ENCODE assay signal across 12 cellular contexts in the genomic region with DNA sequence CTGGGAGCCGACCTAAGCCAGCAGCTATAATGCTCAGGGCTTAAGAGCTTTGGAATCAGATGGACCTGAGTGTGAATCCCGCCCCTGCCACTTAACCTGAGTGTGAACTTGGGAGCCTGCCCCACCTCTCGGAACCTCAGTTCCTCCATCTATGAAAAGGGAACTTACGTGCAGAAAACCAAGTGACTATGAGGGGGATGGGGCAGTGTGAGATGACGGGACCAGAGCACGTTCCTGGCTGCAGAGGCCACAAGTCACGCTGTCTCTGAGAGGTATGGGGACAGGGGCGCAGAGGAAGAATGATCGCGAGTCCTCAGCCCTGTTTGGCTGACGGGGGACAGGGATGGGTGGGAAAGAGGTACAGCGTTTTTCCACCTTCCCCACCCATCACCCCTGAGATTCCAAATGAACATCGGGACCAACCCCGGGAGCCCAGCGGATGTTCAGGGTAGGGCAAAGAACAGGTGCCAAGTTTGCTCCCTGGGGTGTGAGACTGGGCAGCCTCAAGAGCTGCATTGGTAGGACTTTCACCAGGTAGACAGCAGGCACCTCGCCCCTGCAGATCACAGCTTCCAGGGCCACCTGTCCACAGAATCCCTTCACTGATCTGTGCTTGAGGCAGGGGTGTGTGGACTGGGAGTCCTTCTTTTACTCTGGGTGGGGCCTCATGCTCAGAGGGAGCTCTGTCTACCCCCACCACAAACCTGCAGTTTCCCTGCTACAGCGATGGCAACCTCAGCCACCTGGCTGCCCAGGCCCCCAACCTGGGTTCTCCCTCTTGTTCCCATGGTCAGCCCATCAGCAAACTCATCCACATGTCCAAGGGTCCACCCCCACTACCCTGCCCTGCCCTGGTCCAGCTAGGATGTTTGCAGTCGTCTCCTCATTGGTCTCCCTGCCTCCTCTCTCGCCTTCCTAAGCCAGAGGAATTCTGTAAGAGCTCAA.
DNase-seq lines count a peak whose midpoint lies in the region; ATAC-seq, FAIRE-seq and TF ChIP-seq lines count a peak whose summit lies in the region.
"Had no signal": no experiment of that assay in that cellular context is flagged by ENCODE, and none has a peak within 500 bp of the region (broad histone marks: within the 10 kb centered on the region; RNA-seq: fewer than 3 reads in every experiment).

No MANE protein-coding gene starts in this region.

- no peak for TF ChIP-seq RAD21 in IMR-90 (IDR thresholded peaks at IDR 0.05; ENCODE audit: low read length)

- no peak overlapping the region for H3K23ac ChIP-seq in IMR-90 (ENCODE audit: low read depth, low read length)

- H3K18ac ChIP-seq in IMR-90 (ENCODE audit: low read depth, low read length), result no peak overlapping the region

- H2BK15ac ChIP-seq in IMR-90 (ENCODE audit: low read depth, low read length), result peak overlapping the region; percentile 22; the same call in 1 of the 3 replicates

- TF ChIP-seq POLR2A in IMR-90 (IDR thresholded peaks at IDR 0.05; ENCODE audit: low read depth, low read length) (no peak), sigmoid colon (IDR thresholded peaks at IDR 0.05) (no peak)

- H3K9me1 ChIP-seq in IMR-90 (ENCODE audit: insufficient read depth, low read length), result peaks cover 4% of the 10 kb centered on the region; the same call in 1 of the 2 replicates

- H3K4ac ChIP-seq in IMR-90 (ENCODE audit: low read depth, low read length), result peak overlapping the region; percentile 9; the same call in 1 of the 2 replicates

- TF ChIP-seq EP300 in sigmoid colon (IDR thresholded peaks at IDR 0.05), result no peak

- H2AFZ ChIP-seq in IMR-90 (replicated peaks; ENCODE audit: low read length, poor library complexity) (no peak overlapping the region), OCI-LY3 (ENCODE audit: low read depth, low read length) (peak overlapping the region; percentile 88)

- H4K20me1 ChIP-seq in IMR-90 (ENCODE audit: insufficient read depth, low read length), result no peaks in the 10 kb centered on the region
- H4K20me1 ChIP-seq in OCI-LY3 (ENCODE audit: insufficient read depth, low read length), result no peaks in the 10 kb centered on the region

- H3K79me1 ChIP-seq in IMR-90 (ENCODE audit: low read depth in 1 of 2, low read length in 2 of 2), result no peaks in the 10 kb centered on the region

- H3K56ac ChIP-seq in IMR-90 (ENCODE audit: extremely low read depth, insufficient read depth, low read length), result no peak overlapping the region

- H3K9ac ChIP-seq in IMR-90 (ENCODE audit: low read depth, low read length), result no peak overlapping the region
- H3K9ac ChIP-seq in OCI-LY3 (ENCODE audit: low read length), result peak overlapping the region; percentile 28; the same call in 1 of the 2 replicates
- H3K9ac ChIP-seq in kidney (ENCODE audit: low read length in 2 of 2), result no peak overlapping the region

- ATAC-seq in IMR-90 (ENCODE audit: low read depth) (no peak), HG02938 (IDR thresholded peaks at IDR 0.05; ENCODE audit: unreplicated experiment) (no peak), HG03378 (IDR thresholded peaks at IDR 0.05; ENCODE audit: unreplicated experiment) (no peak)

- no peak overlapping the region for H3K14ac ChIP-seq in IMR-90 (replicated peaks; ENCODE audit: low read depth, low read length)

- no peak overlapping the region for H4K91ac ChIP-seq in IMR-90 (ENCODE audit: insufficient read depth, low read depth, low read length)

- intact Hi-C loops in IMR-90 (cut with micrococcal nuclease) (no loop called here), kidney (cut with DNase I) (loop anchor here (10.0 kb wide), 1 partner anchor 52 kb away; no protein-coding TSS in a partner anchor), sigmoid colon (cut with DNase I) (no loop called here)

- no peaks in the 10 kb centered on the region for H3K79me2 ChIP-seq in OCI-LY3 (ENCODE audit: low read length)

- no peaks in the 10 kb centered on the region for H3K9me3 ChIP-seq in IMR-90 (ENCODE audit: control insufficient read depth, insufficient read depth, low read length)
- no peaks in the 10 kb centered on the region for H3K9me3 ChIP-seq in OCI-LY3 (ENCODE audit: insufficient read depth, low read length)
- H3K9me3 ChIP-seq in kidney (ENCODE audit: control insufficient read depth in 1 of 2, low read length in 2 of 2), result no peaks in the 10 kb centered on the region
- no peaks in the 10 kb centered on the region for H3K9me3 ChIP-seq in sigmoid colon
- H3K9me3 ChIP-seq: pancreas had no signal

- no peaks in the 10 kb centered on the region; the same call in 1 of the 2 replicates for H3K4me1 ChIP-seq in IMR-90 (ENCODE audit: control insufficient read depth, insufficient read depth, low read length)
- peaks cover 16% of the 10 kb centered on the region for H3K4me1 ChIP-seq in OCI-LY3 (ENCODE audit: low read length)
- peaks cover 0 to 5% of the 10 kb centered on the region in 2 donors for H3K4me1 ChIP-seq in kidney (ENCODE audit: control insufficient read depth in 1 of 2, insufficient read depth in 1 of 2, low read depth in 1 of 2, low read length in 2 of 2)
- peaks cover 0 to 22% (median 16%) of the 10 kb centered on the region in 4 donors for H3K4me1 ChIP-seq in sigmoid colon

- dilution Hi-C loops in IMR-90 (cut with HindIII; ENCODE audit: low sequenced_read_pairs, unreplicated experiment), result no loop called here

- H4K8ac ChIP-seq in IMR-90 (ENCODE audit: low read depth in 2 of 2, low read length in 2 of 2), result no peak overlapping the region

- in situ Hi-C loops in IMR-90 (cut with MboI; ENCODE audit: low sequenced_read_pairs), result no loop called here

- POLR2A ChIA-PET in IMR-90 (lab: Charles Lee; ENCODE audit: unreplicated experiment), result interaction anchor here (0.6 to 0.7 kb wide), 2 partner anchors 29 to 79 kb away, joined by 3 to 4 read pairs; no protein-coding TSS in a partner anchor

- WGBS in IMR-90 (ENCODE audit: extremely low coverage in 2 of 2, insufficient read length in 1 of 2), 2 experiments, result 96% methylated on average over 4 of the region's 19 CpGs; no CpG with 5 or more reads in 1 of the 2 experiments
- WGBS in sigmoid colon, 2 donors, result 61 to 75% methylated on average over 19 of the region's 19 CpGs

- DNase-seq in IMR-90, result no peak
- peak; percentile 58 for DNase-seq in kidney
- peak; percentile 73 for DNase-seq in sigmoid colon
- DNase-seq in OCI-M2 (lab: John Stamatoyannopoulos, UW; ENCODE audit: unreplicated experiment), result no peak
- DNase-seq: activated gamma-delta T cell; CD8-positive, alpha-beta memory T cell; NCI-H1436 treated with DMSO at 0.1 percent for 48 hours; NCI-H82; pancreas had no signal

- H4K5ac ChIP-seq in IMR-90 (ENCODE audit: low read depth, low read length), result no peak overlapping the region

- FAIRE-seq in kidney (lab: Jason Lieb, UNC), result no peak
- FAIRE-seq: pancreas had no signal

- H2AK9ac ChIP-seq in IMR-90 (replicated peaks; ENCODE audit: low read depth, low read length, poor library complexity), result no peak overlapping the region

- H2BK20ac ChIP-seq in IMR-90 (ENCODE audit: low read depth, low read length), result no peak overlapping the region

- BruUV-seq in IMR-90 (replicated peaks; lab: Mats Ljungman, UMichigan), result no TSS peak

- H3K36me3 ChIP-seq in IMR-90 (ENCODE audit: control insufficient read depth, insufficient read depth, low read length) (no peaks in the 10 kb centered on the region), OCI-LY3 (replicated peaks; ENCODE audit: low read depth, low read length) (no peaks in the 10 kb centered on the region), kidney (ENCODE audit: control insufficient read depth in 1 of 2, insufficient read depth in 2 of 2, low read length in 2 of 2) (no peaks in the 10 kb centered on the region), sigmoid colon (no peaks in the 10 kb centered on the region)
- H3K36me3 ChIP-seq: pancreas had no signal

- H2AK5ac ChIP-seq in IMR-90 (ENCODE audit: low read depth, low read length), result peak overlapping the region; percentile 59

- H3K27ac ChIP-seq in IMR-90 (ENCODE audit: insufficient read depth, low read length), result no peak overlapping the region
- no peak overlapping the region for H3K27ac ChIP-seq in OCI-LY3 (ENCODE audit: low read length)
- no peak overlapping the region for H3K27ac ChIP-seq in kidney (ENCODE audit: low read depth in 2 of 2, low read length in 2 of 2)
- peak overlapping the region in 1 of 4 donors; percentile 58 for H3K27ac ChIP-seq in sigmoid colon

- H3K4me2 ChIP-seq in IMR-90 (ENCODE audit: low read depth, low read length), result no peak overlapping the region
- peak overlapping the region; percentile 85 for H3K4me2 ChIP-seq in OCI-LY3 (ENCODE audit: low read length)

- no peak overlapping the region for H2BK5ac ChIP-seq in IMR-90 (ENCODE audit: low read depth, low read length, poor library complexity, severe bottlenecking)

- CTCF ChIA-PET in IMR-90 (lab: Yijun Ruan, JAX), result interaction anchor here (0.7 kb wide), 1 partner anchor 23 kb away, joined by 3 read pairs; no protein-coding TSS in a partner anchor

- H2BK120ac ChIP-seq in IMR-90 (ENCODE audit: low read depth, low read length), result no peak overlapping the region

- H3K27me3 ChIP-seq in IMR-90 (ENCODE audit: control insufficient read depth, insufficient read depth, low read length) (no peaks in the 10 kb centered on the region), OCI-LY3 (ENCODE audit: low read depth, low read length) (peaks cover 21% of the 10 kb centered on the region), sigmoid colon (no peaks in the 10 kb centered on the region)
- H3K27me3 ChIP-seq: pancreas had no signal

- H3K4me3 ChIP-seq in IMR-90 (ENCODE audit: insufficient read depth, low read depth, low read length) (no peak overlapping the region), OCI-LY3 (ENCODE audit: low read length) (peak overlapping the region; percentile 66), kidney (ENCODE audit: low read length in 2 of 2) (no peak overlapping the region), sigmoid colon (no peak overlapping the region)
- H3K4me3 ChIP-seq: pancreas had no signal

- TF ChIP-seq CTCF in IMR-90 (conservative IDR thresholded peaks at IDR 0.05; ENCODE audit: low read depth, low read length), result no peak
- TF ChIP-seq CTCF in OCI-LY3 (IDR thresholded peaks at IDR 0.05; ENCODE audit: low read depth, low read length), result no peak
- no peak for TF ChIP-seq CTCF in kidney (IDR thresholded peaks at IDR 0.05; ENCODE audit: borderline replicate concordance, extremely low read depth, insufficient read depth)
- no peak for TF ChIP-seq CTCF in sigmoid colon (IDR thresholded peaks at IDR 0.05)

TF ChIP-seq in IMR-90, 13 proteins besides CTCF, POLR2A, EP300 and RAD21 (continues in another document):
- TF ChIP-seq SMC3 (IDR thresholded peaks at IDR 0.05; ENCODE audit: low read depth, low read length) (no peak), FOS (IDR thresholded peaks at IDR 0.05; ENCODE audit: low read depth, low read length) (no peak), MAZ (IDR thresholded peaks at IDR 0.05; ENCODE audit: borderline replicate concordance, low read depth, low read length) (no peak), CEBPB (IDR thresholded peaks at IDR 0.05; ENCODE audit: low read depth, low read length) (no peak)

Comparison
In these comparisons a context has a peak if more than half of its experiments do, and no peak if none do; other contexts are left out.
1. DNase-seq: peak in kidney (single experiment) and sigmoid colon (single experiment); none in IMR-90 (single experiment) and OCI-M2 (single experiment).